In the genomic region with DNA sequence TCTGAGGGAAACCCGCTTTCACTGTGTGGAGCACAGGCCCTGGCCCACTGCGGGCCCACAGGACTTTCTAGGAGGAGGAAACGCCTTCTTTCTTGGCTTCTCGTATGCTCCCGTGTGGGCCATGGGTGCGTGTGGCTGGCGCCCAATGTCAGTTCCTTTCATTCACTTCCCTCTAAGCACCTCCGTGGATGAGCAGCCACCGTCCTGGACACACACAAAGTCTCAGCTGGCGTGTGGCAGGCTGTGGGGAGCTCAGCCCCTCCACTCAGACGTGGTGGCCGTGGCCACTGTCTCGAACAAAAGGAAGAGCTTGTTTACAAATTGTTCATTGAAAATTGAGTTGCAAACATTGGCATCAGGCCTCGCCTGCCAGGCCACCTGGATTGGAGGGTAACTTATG, we compare ENCODE assay signal across 37 cellular contexts.
"Had no signal": no experiment of that assay in that cellular context is flagged by ENCODE, and none has a peak within 500 bp of the region (broad histone marks: within the 10 kb centered on the region; RNA-seq: fewer than 3 reads in every experiment).

No MANE protein-coding gene starts in this region.

- ATAC-seq: activated CD4-positive, CD25-positive, alpha-beta regulatory T cell treated with anti-CD3 and anti-CD28 coated beads, Interleukin-2, amount 50 U/mL, for 24 hours; activated CD8-positive, alpha-beta T cell treated with anti-CD3 and anti-CD28 coated beads for 36 hours; activated naive CD8-positive, alpha-beta T cell treated with anti-CD3 and anti-CD28 coated beads, Interleukin-2, amount 50 U/mL, for 24 hours; foreskin keratinocyte; gastrocnemius medialis; heart left ventricle; T-helper 17 cell had no signal

- H3K36me3 ChIP-seq: adrenal gland, ascending aorta, breast epithelium, cardiac muscle cell, colonic mucosa, esophagus muscularis mucosa, gastrocnemius medialis, heart left ventricle, WERI-Rb-1 had no signal

- DNase-seq: activated B cell treated with CpG ODN at 0.5 μM for 24 hours; activated CD4-positive, alpha-beta T cell treated with anti-CD3 and anti-CD28 coated beads for 48 hours; activated CD4-positive, alpha-beta T cell treated with anti-CD3 and anti-CD28 coated beads, Interleukin-2, amount 50 U/mL, for 1 hour; activated CD4-positive, alpha-beta T cell treated with anti-CD3 and anti-CD28 coated beads, Interleukin-2, amount 50 U/mL, for 48 hours; activated CD8-positive, alpha-beta memory T cell treated with anti-CD3 and anti-CD28 coated beads for 24 hours; activated CD8-positive, alpha-beta T cell treated with anti-CD3 and anti-CD28 coated beads for 36 hours; activated effector memory CD4-positive, alpha-beta T cell treated with anti-CD3 and anti-CD28 coated beads, Interleukin-2, amount 50 U/mL, for 16 hours; activated naive CD4-positive, alpha-beta T cell treated with anti-CD3 and anti-CD28 coated beads for 36 hours; activated naive CD8-positive, alpha-beta T cell treated with anti-CD3 and anti-CD28 coated beads for 36 hours; activated naive CD8-positive, alpha-beta T cell treated with anti-CD3 and anti-CD28 coated beads, Interleukin-2, amount 50 U/mL, for 24 hours; activated T-cell treated with anti-CD3 and anti-CD28 coated beads, Interleukin-2, amount 50 U/mL, for 48 hours; adrenal gland; amygdala; central memory CD4-positive, alpha-beta T cell; cerebellar nuclear complex; colonic mucosa; dorsolateral prefrontal cortex; effector memory CD4-positive, alpha-beta T cell; endodermal cell; foreskin keratinocyte; gastrocnemius medialis; glutamatergic neuron; heart left ventricle; T-helper 17 cell; T1000; WERI-Rb-1 had no signal

- H3K4me3 Mint-ChIP-seq: activated B cell treated with CpG ODN at 0.5 μM for 24 hours; activated CD8-positive, alpha-beta T cell treated with anti-CD3 and anti-CD28 coated beads for 36 hours; activated naive CD4-positive, alpha-beta T cell treated with anti-CD3 and anti-CD28 coated beads for 36 hours; activated naive CD4-positive, alpha-beta T cell treated with anti-CD3 and anti-CD28 coated beads, Interleukin-2, amount 50 U/mL, for 24 hours; activated naive CD8-positive, alpha-beta T cell treated with anti-CD3 and anti-CD28 coated beads for 36 hours; activated naive CD8-positive, alpha-beta T cell treated with anti-CD3 and anti-CD28 coated beads, Interleukin-2, amount 50 U/mL, for 24 hours; activated T-helper 1 cell treated with anti-CD3 and anti-CD28 coated beads, Interleukin-12 subunit alpha, Interleukin-12 subunit beta, Interleukin-2, Interleukin-4 antibody, amounts not matched to agents 30 ng/mL and 10 ng/mL and 1 ng/mL, durations not matched to agents 14 hours and 24 hours and 36 hours; brain; dendritic cell treated with granulocyte-macrophage colony-stimulating factor and Interleukin-4, amounts not matched to agents 40 ng/mL and 50 ng/mL, for 4 days; endodermal cell; T-helper 17 cell; T-helper 2 cell treated with Interferon-gamma antibody and Interleukin-4, amounts not matched to agents 5 μg/mL and 100 μg/mL, for 36 hours had no signal

- H3K27me3 Mint-ChIP-seq: activated B cell treated with CpG ODN at 0.5 μM for 24 hours; activated CD8-positive, alpha-beta T cell treated with anti-CD3 and anti-CD28 coated beads for 36 hours; activated naive CD4-positive, alpha-beta T cell treated with anti-CD3 and anti-CD28 coated beads, Interleukin-2, amount 50 U/mL, for 24 hours; activated naive CD8-positive, alpha-beta T cell treated with anti-CD3 and anti-CD28 coated beads for 36 hours; dendritic cell treated with granulocyte-macrophage colony-stimulating factor and Interleukin-4, amounts not matched to agents 40 ng/mL and 50 ng/mL, for 4 days had no signal

- H3K4me1 ChIP-seq: adrenal gland, ascending aorta, breast epithelium, colonic mucosa, esophagus muscularis mucosa, foreskin keratinocyte, gastrocnemius medialis, heart left ventricle had no signal

- H3K9me3 ChIP-seq: adrenal gland, ascending aorta, breast epithelium, colonic mucosa, esophagus muscularis mucosa, gastrocnemius medialis, heart left ventricle had no signal

- H3K4me3 ChIP-seq: adrenal gland, ascending aorta, breast epithelium, cardiac muscle cell, colonic mucosa, dorsolateral prefrontal cortex, esophagus muscularis mucosa, gastrocnemius medialis, heart left ventricle had no signal

- H3K27ac ChIP-seq: adrenal gland, ascending aorta, breast epithelium, cardiac muscle cell, colonic mucosa, dorsolateral prefrontal cortex, esophagus muscularis mucosa, foreskin keratinocyte, gastrocnemius medialis, heart left ventricle, WERI-Rb-1 had no signal

- H3K27me3 ChIP-seq: adrenal gland, ascending aorta, breast epithelium, cardiac muscle cell, colonic mucosa, foreskin keratinocyte, gastrocnemius medialis had no signal

- H3K9me3 Mint-ChIP-seq: activated B cell treated with CpG ODN at 0.5 μM for 24 hours; activated CD8-positive, alpha-beta T cell treated with anti-CD3 and anti-CD28 coated beads for 36 hours; activated naive CD4-positive, alpha-beta T cell treated with anti-CD3 and anti-CD28 coated beads for 36 hours; activated naive CD4-positive, alpha-beta T cell treated with anti-CD3 and anti-CD28 coated beads, Interleukin-2, amount 50 U/mL, for 24 hours; activated naive CD8-positive, alpha-beta T cell treated with anti-CD3 and anti-CD28 coated beads for 36 hours; activated naive CD8-positive, alpha-beta T cell treated with anti-CD3 and anti-CD28 coated beads, Interleukin-2, amount 50 U/mL, for 24 hours; activated T-helper 1 cell treated with anti-CD3 and anti-CD28 coated beads, Interleukin-12 subunit alpha, Interleukin-12 subunit beta, Interleukin-2, Interleukin-4 antibody, amounts not matched to agents 30 ng/mL and 10 ng/mL and 1 ng/mL, durations not matched to agents 14 hours and 24 hours and 36 hours; activated T-helper 2 cell treated with anti-CD3 and anti-CD28 coated beads, Interferon-gamma antibody, Interleukin-2, Interleukin-4, amounts not matched to agents 10 μg/mL and 5 μg/mL and 100 μg/mL, durations not matched to agents 14 hours and 24 hours and 36 hours; dendritic cell treated with granulocyte-macrophage colony-stimulating factor and Interleukin-4, amounts not matched to agents 40 ng/mL and 50 ng/mL, for 4 days; T-helper 2 cell treated with Interferon-gamma antibody and Interleukin-4, amounts not matched to agents 5 μg/mL and 100 μg/mL, for 36 hours had no signal

- H3K36me3 Mint-ChIP-seq: activated naive CD4-positive, alpha-beta T cell treated with anti-CD3 and anti-CD28 coated beads, Interleukin-2, amount 50 U/mL, for 24 hours; activated naive CD8-positive, alpha-beta T cell treated with anti-CD3 and anti-CD28 coated beads for 36 hours; brain had no signal

- H3K4me1 Mint-ChIP-seq: activated B cell treated with CpG ODN at 0.5 μM for 24 hours; activated naive CD4-positive, alpha-beta T cell treated with anti-CD3 and anti-CD28 coated beads, Interleukin-2, amount 50 U/mL, for 24 hours; activated naive CD8-positive, alpha-beta T cell treated with anti-CD3 and anti-CD28 coated beads for 36 hours; activated naive CD8-positive, alpha-beta T cell treated with anti-CD3 and anti-CD28 coated beads, Interleukin-2, amount 50 U/mL, for 24 hours; brain had no signal
